1 cellular context compared by ENCODE assay signal in genomic region chr3:12841085-12841969, GRCh38.
TF ChIP-seq lines count a peak whose summit lies in the region.

Gene RPL32, minus strand, starts transcription at chr3:12841565. Its CDS starts 1,328 bp downstream, at chr3:12840237.

TF ChIP-seq in K562, 482 proteins besides CTCF, POLR2A, EP300 and RAD21 (continued from another document and continues in another):
- TF ChIP-seq, protein P1, sequence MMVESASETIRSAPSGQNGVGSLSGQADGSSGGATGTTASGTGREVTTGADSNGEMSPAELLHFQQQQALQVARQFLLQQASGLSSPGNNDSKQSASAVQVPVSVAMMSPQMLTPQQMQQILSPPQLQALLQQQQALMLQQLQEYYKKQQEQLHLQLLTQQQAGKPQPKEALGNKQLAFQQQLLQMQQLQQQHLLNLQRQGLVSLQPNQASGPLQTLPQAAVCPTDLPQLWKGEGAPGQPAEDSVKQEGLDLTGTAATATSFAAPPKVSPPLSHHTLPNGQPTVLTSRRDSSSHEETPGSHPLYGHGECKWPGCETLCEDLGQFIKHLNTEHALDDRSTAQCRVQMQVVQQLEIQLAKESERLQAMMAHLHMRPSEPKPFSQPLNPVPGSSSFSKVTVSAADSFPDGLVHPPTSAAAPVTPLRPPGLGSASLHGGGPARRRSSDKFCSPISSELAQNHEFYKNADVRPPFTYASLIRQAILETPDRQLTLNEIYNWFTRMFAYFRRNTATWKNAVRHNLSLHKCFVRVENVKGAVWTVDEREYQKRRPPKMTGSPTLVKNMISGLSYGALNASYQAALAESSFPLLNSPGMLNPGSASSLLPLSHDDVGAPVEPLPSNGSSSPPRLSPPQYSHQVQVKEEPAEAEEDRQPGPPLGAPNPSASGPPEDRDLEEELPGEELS (CRISPR knock-in tag; IDR thresholded peaks at IDR 0.05; ENCODE audit: borderline replicate concordance), result no peak
- peak; percentile 64 for TF ChIP-seq CREB3L1 (IDR thresholded peaks at IDR 0.05; ENCODE audit: borderline replicate concordance, low read depth)
- TF ChIP-seq SIX5 (IDR thresholded peaks at IDR 0.05; ENCODE audit: borderline replicate concordance in 1 of 2, insufficient read depth in 1 of 2, low read depth in 1 of 2, low read length in 2 of 2), result peak; percentile 66 to 69; a peak in 3 of 4 replicates
- 0 out of 2 replicates have a peak, but pooled peaks have one; percentile 40 for TF ChIP-seq ZNF79 (CRISPR knock-in tag; IDR thresholded peaks at IDR 0.05; ENCODE audit: low read depth)
- TF ChIP-seq FOXK2 (conservative IDR thresholded peaks at IDR 0.05 in 1 of 2, IDR thresholded peaks at IDR 0.05 in 1 of 2; ENCODE audit: low read depth in 2 of 2), result peak; percentile 44 to 88; a peak in 2 of 4 replicates
- TF ChIP-seq, protein P2, sequence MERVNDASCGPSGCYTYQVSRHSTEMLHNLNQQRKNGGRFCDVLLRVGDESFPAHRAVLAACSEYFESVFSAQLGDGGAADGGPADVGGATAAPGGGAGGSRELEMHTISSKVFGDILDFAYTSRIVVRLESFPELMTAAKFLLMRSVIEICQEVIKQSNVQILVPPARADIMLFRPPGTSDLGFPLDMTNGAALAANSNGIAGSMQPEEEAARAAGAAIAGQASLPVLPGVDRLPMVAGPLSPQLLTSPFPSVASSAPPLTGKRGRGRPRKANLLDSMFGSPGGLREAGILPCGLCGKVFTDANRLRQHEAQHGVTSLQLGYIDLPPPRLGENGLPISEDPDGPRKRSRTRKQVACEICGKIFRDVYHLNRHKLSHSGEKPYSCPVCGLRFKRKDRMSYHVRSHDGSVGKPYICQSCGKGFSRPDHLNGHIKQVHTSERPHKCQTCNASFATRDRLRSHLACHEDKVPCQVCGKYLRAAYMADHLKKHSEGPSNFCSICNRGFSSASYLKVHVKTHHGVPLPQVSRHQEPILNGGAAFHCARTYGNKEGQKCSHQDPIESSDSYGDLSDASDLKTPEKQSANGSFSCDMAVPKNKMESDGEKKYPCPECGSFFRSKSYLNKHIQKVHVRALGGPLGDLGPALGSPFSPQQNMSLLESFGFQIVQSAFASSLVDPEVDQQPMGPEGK (CRISPR knock-in tag; IDR thresholded peaks at IDR 0.05; ENCODE audit: borderline replicate concordance), result peak; percentile 9; the same call in 1 of the 2 replicates
- TF ChIP-seq ZNF785 (CRISPR knock-in tag; IDR thresholded peaks at IDR 0.05), result no peak
- TF ChIP-seq ZNF184 (CRISPR knock-in tag; IDR thresholded peaks at IDR 0.05), result no peak
- peak in 1 of 2 experiments; percentile 73; a peak in 2 of 4 replicates for TF ChIP-seq MLLT1 (IDR thresholded peaks at IDR 0.05)
- peak; percentile 36; the same call in 1 of the 2 replicates for TF ChIP-seq KLF16 (IDR thresholded peaks at IDR 0.05)
- peak; percentile 71 for TF ChIP-seq SIN3B (IDR thresholded peaks at IDR 0.05; ENCODE audit: low read depth)
- no peak for TF ChIP-seq FOS (IDR thresholded peaks at IDR 0.05; ENCODE audit: extremely low read depth, insufficient read length)
- no peak for TF ChIP-seq ATF4 (CRISPR knock-in tag; IDR thresholded peaks at IDR 0.05)
- no peak for TF ChIP-seq NR4A1 (CRISPR knock-in tag; IDR thresholded peaks at IDR 0.05)
- TF ChIP-seq NR4A1 (tag; IDR thresholded peaks at IDR 0.05), result peak; percentile 34; the same call in 1 of the 2 replicates
- TF ChIP-seq, protein P3, sequence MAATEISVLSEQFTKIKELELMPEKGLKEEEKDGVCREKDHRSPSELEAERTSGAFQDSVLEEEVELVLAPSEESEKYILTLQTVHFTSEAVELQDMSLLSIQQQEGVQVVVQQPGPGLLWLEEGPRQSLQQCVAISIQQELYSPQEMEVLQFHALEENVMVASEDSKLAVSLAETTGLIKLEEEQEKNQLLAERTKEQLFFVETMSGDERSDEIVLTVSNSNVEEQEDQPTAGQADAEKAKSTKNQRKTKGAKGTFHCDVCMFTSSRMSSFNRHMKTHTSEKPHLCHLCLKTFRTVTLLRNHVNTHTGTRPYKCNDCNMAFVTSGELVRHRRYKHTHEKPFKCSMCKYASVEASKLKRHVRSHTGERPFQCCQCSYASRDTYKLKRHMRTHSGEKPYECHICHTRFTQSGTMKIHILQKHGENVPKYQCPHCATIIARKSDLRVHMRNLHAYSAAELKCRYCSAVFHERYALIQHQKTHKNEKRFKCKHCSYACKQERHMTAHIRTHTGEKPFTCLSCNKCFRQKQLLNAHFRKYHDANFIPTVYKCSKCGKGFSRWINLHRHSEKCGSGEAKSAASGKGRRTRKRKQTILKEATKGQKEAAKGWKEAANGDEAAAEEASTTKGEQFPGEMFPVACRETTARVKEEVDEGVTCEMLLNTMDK (IDR thresholded peaks at IDR 0.05; ENCODE audit: borderline replicate concordance, insufficient read depth, low read depth, low read length, poor library complexity, severe bottlenecking), result peak; percentile 86
- TF ChIP-seq POLR2AphosphoS5 (IDR thresholded peaks at IDR 0.05; ENCODE audit: control insufficient read depth, insufficient read depth, low read depth, low read length), result peak; percentile 99
- TF ChIP-seq PML (IDR thresholded peaks at IDR 0.05; ENCODE audit: low read length), result peak; percentile 93
- TF ChIP-seq ZNF431 (CRISPR knock-in tag; IDR thresholded peaks at IDR 0.05), result 0 out of 2 replicates have a peak, but pooled peaks have one; percentile 41
- TF ChIP-seq PHF21A (IDR thresholded peaks at IDR 0.05; ENCODE audit: borderline replicate concordance, low read depth), result peak; percentile 100
- TF ChIP-seq RNF2 (IDR thresholded peaks at IDR 0.05), result peak; percentile 74; the same call in 1 of the 2 replicates
- no peak for TF ChIP-seq SMARCB1 (IDR thresholded peaks at IDR 0.05; ENCODE audit: insufficient read length, low read depth)
- TF ChIP-seq EP400 (IDR thresholded peaks at IDR 0.05), result peak; percentile 99
- no peak for TF ChIP-seq POLR3A (IDR thresholded peaks at IDR 0.05; ENCODE audit: borderline replicate concordance, extremely low read depth, insufficient read depth, insufficient read length)
- TF ChIP-seq RCOR1 (IDR thresholded peaks at IDR 0.05; ENCODE audit: borderline replicate concordance in 1 of 2, low read depth in 2 of 2, low read length in 2 of 2), result no peak
- TF ChIP-seq NRF1 (conservative IDR thresholded peaks at IDR 0.05 in 1 of 2, IDR thresholded peaks at IDR 0.05 in 1 of 2), result peak; percentile 54 to 62; a peak in 3 of 4 replicates
- peak; percentile 100 for TF ChIP-seq RBBP5 (IDR thresholded peaks at IDR 0.05; ENCODE audit: borderline replicate concordance, insufficient read depth, low read length, poor library complexity, severe bottlenecking)
- TF ChIP-seq HNRNPL (IDR thresholded peaks at IDR 0.05; ENCODE audit: low read depth, low read length), result no peak
- no peak for TF ChIP-seq STAT5B (CRISPR knock-in tag; IDR thresholded peaks at IDR 0.05)
- 0 out of 2 replicates have a peak, but pooled peaks have one; percentile 30 for TF ChIP-seq MEF2A (IDR thresholded peaks at IDR 0.05; ENCODE audit: control insufficient read depth, low read depth, low read length)
- TF ChIP-seq DEAF1 (CRISPR knock-in tag; IDR thresholded peaks at IDR 0.05), result no peak
- TF ChIP-seq NFIX (CRISPR knock-in tag; IDR thresholded peaks at IDR 0.05; ENCODE audit: low read depth), result no peak
- no peak for TF ChIP-seq SAFB2 (IDR thresholded peaks at IDR 0.05; ENCODE audit: borderline replicate concordance, low read depth, low read length, severe bottlenecking)
- no peak for TF ChIP-seq COPS2 (conservative IDR thresholded peaks at IDR 0.05)
- peak; percentile 68 for TF ChIP-seq POU5F1 (IDR thresholded peaks at IDR 0.05; ENCODE audit: borderline replicate concordance, low read depth, low read length, partially characterized antibody)
- no peak for TF ChIP-seq ZNF121 (CRISPR knock-in tag; conservative IDR thresholded peaks at IDR 0.05)
- TF ChIP-seq, protein P4, sequence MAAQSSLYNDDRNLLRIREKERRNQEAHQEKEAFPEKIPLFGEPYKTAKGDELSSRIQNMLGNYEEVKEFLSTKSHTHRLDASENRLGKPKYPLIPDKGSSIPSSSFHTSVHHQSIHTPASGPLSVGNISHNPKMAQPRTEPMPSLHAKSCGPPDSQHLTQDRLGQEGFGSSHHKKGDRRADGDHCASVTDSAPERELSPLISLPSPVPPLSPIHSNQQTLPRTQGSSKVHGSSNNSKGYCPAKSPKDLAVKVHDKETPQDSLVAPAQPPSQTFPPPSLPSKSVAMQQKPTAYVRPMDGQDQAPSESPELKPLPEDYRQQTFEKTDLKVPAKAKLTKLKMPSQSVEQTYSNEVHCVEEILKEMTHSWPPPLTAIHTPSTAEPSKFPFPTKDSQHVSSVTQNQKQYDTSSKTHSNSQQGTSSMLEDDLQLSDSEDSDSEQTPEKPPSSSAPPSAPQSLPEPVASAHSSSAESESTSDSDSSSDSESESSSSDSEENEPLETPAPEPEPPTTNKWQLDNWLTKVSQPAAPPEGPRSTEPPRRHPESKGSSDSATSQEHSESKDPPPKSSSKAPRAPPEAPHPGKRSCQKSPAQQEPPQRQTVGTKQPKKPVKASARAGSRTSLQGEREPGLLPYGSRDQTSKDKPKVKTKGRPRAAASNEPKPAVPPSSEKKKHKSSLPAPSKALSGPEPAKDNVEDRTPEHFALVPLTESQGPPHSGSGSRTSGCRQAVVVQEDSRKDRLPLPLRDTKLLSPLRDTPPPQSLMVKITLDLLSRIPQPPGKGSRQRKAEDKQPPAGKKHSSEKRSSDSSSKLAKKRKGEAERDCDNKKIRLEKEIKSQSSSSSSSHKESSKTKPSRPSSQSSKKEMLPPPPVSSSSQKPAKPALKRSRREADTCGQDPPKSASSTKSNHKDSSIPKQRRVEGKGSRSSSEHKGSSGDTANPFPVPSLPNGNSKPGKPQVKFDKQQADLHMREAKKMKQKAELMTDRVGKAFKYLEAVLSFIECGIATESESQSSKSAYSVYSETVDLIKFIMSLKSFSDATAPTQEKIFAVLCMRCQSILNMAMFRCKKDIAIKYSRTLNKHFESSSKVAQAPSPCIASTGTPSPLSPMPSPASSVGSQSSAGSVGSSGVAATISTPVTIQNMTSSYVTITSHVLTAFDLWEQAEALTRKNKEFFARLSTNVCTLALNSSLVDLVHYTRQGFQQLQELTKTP (IDR thresholded peaks at IDR 0.05; ENCODE audit: low read depth in 1 of 2, partially characterized antibody in 2 of 2), result peak; percentile 83 to 99
- TF ChIP-seq ZNF24 (IDR thresholded peaks at IDR 0.05), result peak; percentile 50; the same call in 1 of the 2 replicates
- TF ChIP-seq MBD2 (IDR thresholded peaks at IDR 0.05; ENCODE audit: borderline replicate concordance, low read depth), result peak; percentile 89
- TF ChIP-seq ATF3 (IDR thresholded peaks at IDR 0.05), result peak; percentile 92
- 0 out of 2 replicates have a peak, but pooled peaks have one; percentile 20 for TF ChIP-seq ATF3 (CRISPR knock-in tag; conservative IDR thresholded peaks at IDR 0.05)
- TF ChIP-seq TAF9B (IDR thresholded peaks at IDR 0.05; ENCODE audit: partially characterized antibody), result peak; percentile 98
- TF ChIP-seq MEIS2 (IDR thresholded peaks at IDR 0.05; ENCODE audit: partially characterized antibody), result peak; percentile 2
- no peak for TF ChIP-seq SMARCC2 (IDR thresholded peaks at IDR 0.05; ENCODE audit: low read depth)
- TF ChIP-seq HNRNPUL1 (IDR thresholded peaks at IDR 0.05; ENCODE audit: low read length), result no peak
- no peak for TF ChIP-seq THAP7 (CRISPR knock-in tag; IDR thresholded peaks at IDR 0.05)
- no peak for TF ChIP-seq NR1H2 (CRISPR knock-in tag; IDR thresholded peaks at IDR 0.05)
